ENCODE assay signal across 8 cellular contexts in genomic region chr1:150972417-150972940, GRCh38. TPM values are rescaled to one million over a fixed set of nuclear protein-coding genes. Genes with fewer than 3 reads are reported as not detected.
DNase-seq lines count a peak whose midpoint lies in the region; ATAC-seq and TF ChIP-seq lines count a peak whose summit lies in the region.

No MANE protein-coding gene starts in this region.

- H3K27ac ChIP-seq in KMS-11, result no peak overlapping the region

- peaks cover 42% of the 10 kb centered on the region for H3K4me1 ChIP-seq in KMS-11 (ENCODE audit: low read depth, poor library complexity, severe bottlenecking)

- peaks cover 18% of the 10 kb centered on the region for H4K20me1 ChIP-seq in KMS-11 (ENCODE audit: insufficient read depth)

- TF ChIP-seq CTCF in AG10803 (conservative IDR thresholded peaks at IDR 0.05; ENCODE audit: low read length) (no peak), KMS-11 (conservative IDR thresholded peaks at IDR 0.05; ENCODE audit: low read depth, low read length) (no peak), choroid plexus epithelial cell (conservative IDR thresholded peaks at IDR 0.05; ENCODE audit: low read depth, low read length) (no peak)

- H3K79me2 ChIP-seq in KMS-11 (ENCODE audit: insufficient read depth, low read depth), result peaks cover 54% of the 10 kb centered on the region

- ATAC-seq in naive thymus-derived CD8-positive, alpha-beta T cell, result no peak
- ATAC-seq in HG03108 (IDR thresholded peaks at IDR 0.05; ENCODE audit: unreplicated experiment), result no peak

- peak overlapping the region; percentile 82 to 93 (median 90) for H3K4me3 Mint-ChIP-seq in naive thymus-derived CD8-positive, alpha-beta T cell

- peaks cover 14% of the 10 kb centered on the region; the same call in 1 of the 2 replicates for H3K36me3 ChIP-seq in KMS-11 (ENCODE audit: insufficient read depth)

- POLR2A ChIA-PET in naive thymus-derived CD8-positive, alpha-beta T cell (lab: Charles Lee), result no interaction called here

- H3K9ac ChIP-seq in KMS-11, result peak overlapping the region; percentile 93; the same call in 1 of the 2 replicates

- H3K27ac Mint-ChIP-seq in naive thymus-derived CD8-positive, alpha-beta T cell, result peak overlapping the region; percentile 76 to 95 (median 92)

- peak overlapping the region; percentile 97 for H3K4me2 ChIP-seq in KMS-11

- no peak overlapping the region for H2AFZ ChIP-seq in KMS-11 (ENCODE audit: low read depth)

- H3K27me3 ChIP-seq in KMS-11 (ENCODE audit: insufficient read depth, low read depth), result no peaks in the 10 kb centered on the region

- peaks cover 32 to 70% (median 63%) of the 10 kb centered on the region in 4 donors for H3K4me1 Mint-ChIP-seq in naive thymus-derived CD8-positive, alpha-beta T cell

- intact Hi-C loops in posterior vena cava (cut with DNase I), result no loop called here

- peaks cover 0 to 17% (median 7%) of the 10 kb centered on the region in 3 donors for H3K36me3 Mint-ChIP-seq in naive thymus-derived CD8-positive, alpha-beta T cell

- H3K4me3 ChIP-seq in AG10803 (ENCODE audit: low read length) (peak overlapping the region; percentile 86), KMS-11 (IDR thresholded peaks at IDR 0.05; ENCODE audit: insufficient read depth, low read depth, low read length) (peak overlapping the region; percentile 83), choroid plexus epithelial cell (ENCODE audit: low read depth, low read length) (peak overlapping the region; percentile 90)

- H3K9me3 Mint-ChIP-seq in naive thymus-derived CD8-positive, alpha-beta T cell, result no peaks in the 10 kb centered on the region

- H3K27me3 Mint-ChIP-seq in naive thymus-derived CD8-positive, alpha-beta T cell, result no peaks in the 10 kb centered on the region

- no peak for DNase-seq in AG10803 (ENCODE audit: low read depth)
- DNase-seq in choroid plexus epithelial cell (ENCODE audit: low read depth), result no peak
- DNase-seq in naive thymus-derived CD8-positive, alpha-beta T cell, result no peak
- DNase-seq in NCI-H146 (lab: John Stamatoyannopoulos, UW), result no peak
- DNase-seq in posterior vena cava (ENCODE audit: low spot score), result no peak
- no peak for DNase-seq in COR-L47 (lab: John Stamatoyannopoulos, UW)

RNA-seq across cellular contexts. Expression of gene CERS2, which starts 2.2 kb away (rescaled TPM):
- total RNA-seq in naive thymus-derived CD8-positive, alpha-beta T cell, result 100 to 1,000 TPM; 142 to 143 TPM
- polyA plus RNA-seq in naive thymus-derived CD8-positive, alpha-beta T cell, result 100 to 1,000 TPM; 110 to 129 (median 118) TPM
- 100 to 1,000 TPM; 112 to 133 TPM for total RNA-seq in posterior vena cava

RNA-seq across cellular contexts. Expression of gene ANXA9, which starts 9.6 kb away (rescaled TPM):
- under 1 TPM in 1 of 2 experiments, not detected in 1; 0.49 TPM for total RNA-seq in naive thymus-derived CD8-positive, alpha-beta T cell
- polyA plus RNA-seq in naive thymus-derived CD8-positive, alpha-beta T cell, result under 1 TPM in 1 of 3 donors, not detected in 2; 0.10 TPM
- under 1 TPM in 1 of 2 donors, not detected in 1; 0.19 TPM for total RNA-seq in posterior vena cava

RNA-seq across cellular contexts. Expression of gene MINDY1, which starts 34.2 kb away (rescaled TPM):
- 10 to 100 TPM; 18.3 to 20.2 TPM for total RNA-seq in naive thymus-derived CD8-positive, alpha-beta T cell
- polyA plus RNA-seq in naive thymus-derived CD8-positive, alpha-beta T cell, result 10 to 100 TPM in 1 of 3 donors, 1 to 10 TPM in 2; 2.7 to 12.6 (median 4.9) TPM
- total RNA-seq in posterior vena cava, result 10 to 100 TPM; 17.3 to 17.8 TPM

RNA-seq across cellular contexts. Expression of gene PRUNE1, which starts 35.8 kb away (rescaled TPM):
- 10 to 100 TPM; 35.7 to 37.8 TPM for total RNA-seq in naive thymus-derived CD8-positive, alpha-beta T cell
- 10 to 100 TPM; 53.2 to 55.1 (median 54.9) TPM for polyA plus RNA-seq in naive thymus-derived CD8-positive, alpha-beta T cell
- total RNA-seq in posterior vena cava, result 10 to 100 TPM; 15.5 to 17.4 TPM

RNA-seq across cellular contexts. Expression of gene SETDB1, which starts 46.3 kb away (rescaled TPM):
- total RNA-seq in naive thymus-derived CD8-positive, alpha-beta T cell, result 10 to 100 TPM; 82.6 to 95.2 TPM
- polyA plus RNA-seq in naive thymus-derived CD8-positive, alpha-beta T cell, result 10 to 100 TPM in 2 of 3 donors, 1 to 10 TPM in 1; 9.9 to 17.5 (median 10.1) TPM
- 10 to 100 TPM; 26.4 to 26.8 TPM for total RNA-seq in posterior vena cava
